In the genomic region with DNA sequence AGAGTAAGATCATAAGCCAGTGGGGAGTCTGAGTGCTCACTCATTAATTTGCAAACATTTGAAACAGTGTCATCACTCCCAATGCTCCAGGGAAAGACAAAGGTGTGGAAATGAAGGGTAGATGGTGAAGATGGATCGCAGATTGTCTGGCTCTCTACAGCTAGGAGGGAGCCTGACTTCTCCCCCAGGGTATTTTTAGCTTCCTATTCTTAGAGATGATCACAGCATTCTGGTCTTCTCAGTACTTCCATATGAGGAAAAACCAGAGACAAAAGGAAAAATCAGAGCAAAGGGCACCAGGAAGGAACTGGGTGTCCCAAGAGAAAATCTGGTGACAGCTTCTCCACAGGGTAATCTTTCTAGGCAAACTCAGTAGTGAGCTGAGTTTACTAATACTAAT, we compare ENCODE assay signal across 19 cellular contexts.
"Had no signal": no experiment of that assay in that cellular context is flagged by ENCODE, and none has a peak within 500 bp of the region (broad histone marks: within the 10 kb centered on the region; RNA-seq: fewer than 3 reads in every experiment).

No MANE protein-coding gene starts in this region.

- H3K9me3 ChIP-seq: mucosa of descending colon, pancreas, right lobe of liver, spleen, tibial nerve, upper lobe of right lung, vagina had no signal

- H3K36me3 ChIP-seq: pancreas, right lobe of liver, spleen, tibial nerve, upper lobe of right lung, vagina had no signal

- H3K27ac ChIP-seq: coronary artery, foreskin keratinocyte, pancreas, right lobe of liver, spleen, tibial nerve, upper lobe of right lung, vagina had no signal

- H3K27me3 ChIP-seq: foreskin keratinocyte, pancreas, right lobe of liver, spleen, tibial nerve, upper lobe of right lung, vagina had no signal

- H3K4me1 ChIP-seq: pancreas, right lobe of liver, spleen, tibial nerve, upper lobe of right lung, vagina had no signal

- DNase-seq: effector CD4-positive, alpha-beta T cell; endodermal cell; erythroblast; foreskin keratinocyte; left colon; mammary epithelial cell; mucosa of descending colon; occipital lobe; pancreas; right lobe of liver; spleen; stimulated activated CD4-positive, alpha-beta T cell treated with anti-CD3 and anti-CD28 coated beads, Interleukin-15, amount 100 ng/mL, for 24 hours; stimulated activated CD4-positive, alpha-beta T cell treated with anti-CD3 and anti-CD28 coated beads, Interleukin-1b, Interleukin-23, amount 100 ng/mL, for 48 hours; stimulated activated CD4-positive, alpha-beta T cell treated with anti-CD3 and anti-CD28 coated beads, Interleukin-4, amount 100 ng/mL, for 24 hours; upper lobe of right lung had no signal

- ATAC-seq: foreskin keratinocyte; left colon; mucosa of descending colon; pancreas; right lobe of liver; stimulated activated memory B cell treated with anti-CD40 and anti-IgM and Interleukin-4, amounts not matched to agents 10 μg/mL and 1 μg/mL and 100 μg/mL, for 72 hours; upper lobe of right lung had no signal

- H3K4me3 ChIP-seq: coronary artery, mucosa of descending colon, pancreas, right lobe of liver, spleen, tibial nerve, upper lobe of right lung, vagina had no signal
